ENCODE assay signal across 1 cellular context in genomic region chr14:31968107-31968810, GRCh38.
TF ChIP-seq lines count a peak whose summit lies in the region.

No MANE protein-coding gene starts in this region.

TF ChIP-seq in HepG2, 621 proteins besides CTCF, POLR2A, EP300 and RAD21 (continued from another document and continues in another):
- no peak for TF ChIP-seq FOXC1 (CRISPR knock-in tag; IDR thresholded peaks at IDR 0.05; ENCODE audit: borderline replicate concordance)
- peak; percentile 37; the same call in 1 of the 2 replicates for TF ChIP-seq TCF7 (IDR thresholded peaks at IDR 0.05; ENCODE audit: low read depth)
- no peak for TF ChIP-seq NFE2L2 (IDR thresholded peaks at IDR 0.05; ENCODE audit: low read length)
- TF ChIP-seq MTF1 (CRISPR knock-in tag; IDR thresholded peaks at IDR 0.05), result no peak
- TF ChIP-seq ZNF839 (CRISPR knock-in tag; IDR thresholded peaks at IDR 0.05; ENCODE audit: borderline replicate concordance), result no peak
- TF ChIP-seq, protein P1, sequence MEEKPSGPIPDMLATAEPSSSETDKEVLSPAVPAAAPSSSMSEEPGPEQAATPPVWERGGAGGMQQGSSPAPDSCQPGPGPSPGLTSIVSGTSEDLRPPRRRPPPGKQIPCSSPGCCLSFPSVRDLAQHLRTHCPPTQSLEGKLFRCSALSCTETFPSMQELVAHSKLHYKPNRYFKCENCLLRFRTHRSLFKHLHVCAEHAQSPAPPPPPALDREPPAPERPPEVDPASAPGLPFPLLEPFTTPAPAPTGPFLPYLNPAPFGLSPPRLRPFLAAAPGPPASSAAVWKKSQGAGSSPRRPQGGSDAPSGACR (CRISPR knock-in tag; IDR thresholded peaks at IDR 0.05), result no peak
- TF ChIP-seq, protein P2, sequence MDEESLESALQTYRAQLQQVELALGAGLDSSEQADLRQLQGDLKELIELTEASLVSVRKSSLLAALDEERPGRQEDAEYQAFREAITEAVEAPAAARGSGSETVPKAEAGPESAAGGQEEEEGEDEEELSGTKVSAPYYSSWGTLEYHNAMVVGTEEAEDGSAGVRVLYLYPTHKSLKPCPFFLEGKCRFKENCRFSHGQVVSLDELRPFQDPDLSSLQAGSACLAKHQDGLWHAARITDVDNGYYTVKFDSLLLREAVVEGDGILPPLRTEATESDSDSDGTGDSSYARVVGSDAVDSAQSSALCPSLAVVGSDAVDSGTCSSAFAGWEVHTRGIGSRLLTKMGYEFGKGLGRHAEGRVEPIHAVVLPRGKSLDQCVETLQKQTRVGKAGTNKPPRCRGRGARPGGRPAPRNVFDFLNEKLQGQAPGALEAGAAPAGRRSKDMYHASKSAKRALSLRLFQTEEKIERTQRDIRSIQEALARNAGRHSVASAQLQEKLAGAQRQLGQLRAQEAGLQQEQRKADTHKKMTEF (CRISPR knock-in tag; IDR thresholded peaks at IDR 0.05), result no peak
- no peak for TF ChIP-seq TRIM24 (CRISPR knock-in tag; IDR thresholded peaks at IDR 0.05)
- no peak for TF ChIP-seq KLF6 (CRISPR knock-in tag; IDR thresholded peaks at IDR 0.05)
- TF ChIP-seq CBFB (CRISPR knock-in tag; IDR thresholded peaks at IDR 0.05), result peak; percentile 92
- TF ChIP-seq TBX2 (CRISPR knock-in tag; IDR thresholded peaks at IDR 0.05; ENCODE audit: borderline replicate concordance), result no peak
- TF ChIP-seq ZBTB3 (CRISPR knock-in tag; IDR thresholded peaks at IDR 0.05; ENCODE audit: borderline replicate concordance, low read depth), result no peak
- no peak for TF ChIP-seq FOXA1 (IDR thresholded peaks at IDR 0.05)
- 0 out of 2 replicates have a peak, but pooled peaks have one; percentile 18 for TF ChIP-seq FOXA1 (CRISPR knock-in tag; IDR thresholded peaks at IDR 0.05)
- no peak for TF ChIP-seq ZNF724P (CRISPR knock-in tag; IDR thresholded peaks at IDR 0.05; ENCODE audit: borderline replicate concordance)
- TF ChIP-seq ZNF331 (CRISPR knock-in tag; IDR thresholded peaks at IDR 0.05), result no peak
- no peak for TF ChIP-seq NFE2 (CRISPR knock-in tag; IDR thresholded peaks at IDR 0.05)
- TF ChIP-seq ZNF326 (CRISPR knock-in tag; IDR thresholded peaks at IDR 0.05; ENCODE audit: borderline replicate concordance), result no peak
- TF ChIP-seq ZNF558 (CRISPR knock-in tag; IDR thresholded peaks at IDR 0.05; ENCODE audit: borderline replicate concordance), result no peak
- no peak for TF ChIP-seq HNF1A (IDR thresholded peaks at IDR 0.05; ENCODE audit: low read depth)
- TF ChIP-seq HNF1A (CRISPR knock-in tag; IDR thresholded peaks at IDR 0.05; ENCODE audit: borderline replicate concordance), result 0 out of 2 replicates have a peak, but pooled peaks have one; percentile 18
- TF ChIP-seq, protein P3, sequence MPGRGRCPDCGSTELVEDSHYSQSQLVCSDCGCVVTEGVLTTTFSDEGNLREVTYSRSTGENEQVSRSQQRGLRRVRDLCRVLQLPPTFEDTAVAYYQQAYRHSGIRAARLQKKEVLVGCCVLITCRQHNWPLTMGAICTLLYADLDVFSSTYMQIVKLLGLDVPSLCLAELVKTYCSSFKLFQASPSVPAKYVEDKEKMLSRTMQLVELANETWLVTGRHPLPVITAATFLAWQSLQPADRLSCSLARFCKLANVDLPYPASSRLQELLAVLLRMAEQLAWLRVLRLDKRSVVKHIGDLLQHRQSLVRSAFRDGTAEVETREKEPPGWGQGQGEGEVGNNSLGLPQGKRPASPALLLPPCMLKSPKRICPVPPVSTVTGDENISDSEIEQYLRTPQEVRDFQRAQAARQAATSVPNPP (CRISPR knock-in tag; IDR thresholded peaks at IDR 0.05), result no peak
- TF ChIP-seq ZNF234 (CRISPR knock-in tag; conservative IDR thresholded peaks at IDR 0.05), result no peak
- 0 out of 2 replicates have a peak, but pooled peaks have one; percentile 43 for TF ChIP-seq ZNF547 (CRISPR knock-in tag; IDR thresholded peaks at IDR 0.05)
- no peak for TF ChIP-seq ZUFSP (CRISPR knock-in tag; IDR thresholded peaks at IDR 0.05; ENCODE audit: borderline replicate concordance)
- no peak for TF ChIP-seq ZSCAN22 (CRISPR knock-in tag; IDR thresholded peaks at IDR 0.05)
- TF ChIP-seq ZNF232 (CRISPR knock-in tag; IDR thresholded peaks at IDR 0.05; ENCODE audit: borderline replicate concordance), result no peak
- no peak for TF ChIP-seq NRL (CRISPR knock-in tag; IDR thresholded peaks at IDR 0.05; ENCODE audit: borderline replicate concordance)
- TF ChIP-seq HNRNPUL1 (IDR thresholded peaks at IDR 0.05; ENCODE audit: low read depth, low read length), result no peak
- TF ChIP-seq ZSCAN20 (CRISPR knock-in tag; IDR thresholded peaks at IDR 0.05; ENCODE audit: borderline replicate concordance), result no peak
- no peak for TF ChIP-seq SRF (IDR thresholded peaks at IDR 0.05; ENCODE audit: low read depth, low read length)
- TF ChIP-seq, protein P4, sequence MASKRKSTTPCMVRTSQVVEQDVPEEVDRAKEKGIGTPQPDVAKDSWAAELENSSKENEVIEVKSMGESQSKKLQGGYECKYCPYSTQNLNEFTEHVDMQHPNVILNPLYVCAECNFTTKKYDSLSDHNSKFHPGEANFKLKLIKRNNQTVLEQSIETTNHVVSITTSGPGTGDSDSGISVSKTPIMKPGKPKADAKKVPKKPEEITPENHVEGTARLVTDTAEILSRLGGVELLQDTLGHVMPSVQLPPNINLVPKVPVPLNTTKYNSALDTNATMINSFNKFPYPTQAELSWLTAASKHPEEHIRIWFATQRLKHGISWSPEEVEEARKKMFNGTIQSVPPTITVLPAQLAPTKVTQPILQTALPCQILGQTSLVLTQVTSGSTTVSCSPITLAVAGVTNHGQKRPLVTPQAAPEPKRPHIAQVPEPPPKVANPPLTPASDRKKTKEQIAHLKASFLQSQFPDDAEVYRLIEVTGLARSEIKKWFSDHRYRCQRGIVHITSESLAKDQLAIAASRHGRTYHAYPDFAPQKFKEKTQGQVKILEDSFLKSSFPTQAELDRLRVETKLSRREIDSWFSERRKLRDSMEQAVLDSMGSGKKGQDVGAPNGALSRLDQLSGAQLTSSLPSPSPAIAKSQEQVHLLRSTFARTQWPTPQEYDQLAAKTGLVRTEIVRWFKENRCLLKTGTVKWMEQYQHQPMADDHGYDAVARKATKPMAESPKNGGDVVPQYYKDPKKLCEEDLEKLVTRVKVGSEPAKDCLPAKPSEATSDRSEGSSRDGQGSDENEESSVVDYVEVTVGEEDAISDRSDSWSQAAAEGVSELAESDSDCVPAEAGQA (IDR thresholded peaks at IDR 0.05; ENCODE audit: low read depth), result no peak
- TF ChIP-seq, protein P4 (CRISPR knock-in tag; IDR thresholded peaks at IDR 0.05; ENCODE audit: borderline replicate concordance), result no peak
- TF ChIP-seq, protein P5, sequence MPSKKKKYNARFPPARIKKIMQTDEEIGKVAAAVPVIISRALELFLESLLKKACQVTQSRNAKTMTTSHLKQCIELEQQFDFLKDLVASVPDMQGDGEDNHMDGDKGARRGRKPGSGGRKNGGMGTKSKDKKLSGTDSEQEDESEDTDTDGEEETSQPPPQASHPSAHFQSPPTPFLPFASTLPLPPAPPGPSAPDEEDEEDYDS (CRISPR knock-in tag; IDR thresholded peaks at IDR 0.05), result no peak
- TF ChIP-seq SNRNP70 (IDR thresholded peaks at IDR 0.05; ENCODE audit: low read depth, low read length), result no peak
- TF ChIP-seq NCOA2 (CRISPR knock-in tag; IDR thresholded peaks at IDR 0.05), result peak; percentile 25; the same call in 1 of the 2 replicates
- TF ChIP-seq ZNF280B (CRISPR knock-in tag; IDR thresholded peaks at IDR 0.05; ENCODE audit: borderline replicate concordance), result no peak
- TF ChIP-seq ZBTB26 (CRISPR knock-in tag; IDR thresholded peaks at IDR 0.05; ENCODE audit: borderline replicate concordance), result 0 out of 2 replicates have a peak, but pooled peaks have one; percentile 10
- peak; percentile 91 for TF ChIP-seq ZNF652 (CRISPR knock-in tag; IDR thresholded peaks at IDR 0.05; ENCODE audit: borderline replicate concordance, low read depth)
- TF ChIP-seq ZNF460 (CRISPR knock-in tag; IDR thresholded peaks at IDR 0.05; ENCODE audit: borderline replicate concordance), result no peak
